Comparison of ENCODE assay signal across 8 cellular contexts in the genomic region with DNA sequence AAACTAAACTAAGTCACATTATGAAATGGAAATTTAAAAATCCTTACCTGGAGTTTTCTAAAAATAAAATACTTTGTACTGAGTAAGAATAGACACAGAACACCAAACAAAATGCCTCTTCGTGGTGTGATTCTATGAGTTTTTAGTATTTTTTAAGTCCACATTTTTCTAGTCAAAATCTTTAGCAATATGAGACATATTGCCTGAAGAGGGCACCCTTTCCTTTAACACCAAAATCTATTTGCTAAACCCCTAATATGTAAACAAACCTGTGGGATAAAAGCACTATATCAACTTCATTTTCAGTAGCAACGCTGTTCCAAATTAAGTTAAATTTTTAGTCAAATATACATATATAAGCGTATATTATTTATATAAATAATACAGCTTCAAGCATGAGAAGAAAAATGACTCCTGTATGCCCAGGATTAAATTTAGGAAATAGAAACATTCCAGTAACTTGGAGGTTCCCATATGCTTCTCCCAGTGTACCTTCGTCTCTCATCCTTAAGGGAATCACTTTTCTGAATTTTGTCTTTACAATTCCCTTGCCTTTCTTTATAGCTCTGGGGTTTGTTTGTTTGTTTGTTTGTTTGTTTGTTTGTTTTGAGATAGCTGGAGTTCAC. TPM values are rescaled to one million over a fixed set of nuclear protein-coding genes. Genes with fewer than 3 reads are reported as not detected.
DNase-seq lines count a peak whose midpoint lies in the region; ATAC-seq and TF ChIP-seq lines count a peak whose summit lies in the region.

No MANE protein-coding gene starts in this region.

- 16 to 22% (median 19%) methylated on average over 4 of the region's 4 CpGs for WGBS in adrenal gland, 4 donors

- H3K27ac ChIP-seq in adrenal gland (no peak overlapping the region), uterus (no peak overlapping the region)

- peak; percentile 32 to 75 (median 61) for TF ChIP-seq CTCF in adrenal gland (IDR thresholded peaks at IDR 0.05)
- peak; percentile 62 to 69 (median 66) for TF ChIP-seq CTCF in uterus (IDR thresholded peaks at IDR 0.05)

- TF ChIP-seq POLR2A in adrenal gland (IDR thresholded peaks at IDR 0.05): no peak
- TF ChIP-seq POLR2A in uterus (IDR thresholded peaks at IDR 0.05): no peak

- intact Hi-C loops in adrenal gland (cut with DNase I): loop anchor here in 1 of 2 donors (10.0 kb wide), 1 partner anchor 231 kb away; no protein-coding TSS in a partner anchor
- intact Hi-C loops in uterus (cut with DNase I; ENCODE audit: low total_unique reads): loop anchor here (10.0 kb wide), 1 partner anchor 231 kb away; no protein-coding TSS in a partner anchor

- H3K27me3 ChIP-seq in adrenal gland (no peaks in the 10 kb centered on the region), uterus (no peaks in the 10 kb centered on the region)

- H3K9me3 ChIP-seq in adrenal gland (replicated peaks in 1 of 3): no peaks in the 10 kb centered on the region
- no peaks in the 10 kb centered on the region for H3K9me3 ChIP-seq in uterus

- ATAC-seq in HG02852 (IDR thresholded peaks at IDR 0.05; ENCODE audit: unreplicated experiment): no peak

- H3K4me3 ChIP-seq in adrenal gland: no peak overlapping the region
- no peak overlapping the region for H3K4me3 ChIP-seq in uterus

- no peaks in the 10 kb centered on the region for H3K4me1 ChIP-seq in adrenal gland (replicated peaks in 1 of 2)
- no peaks in the 10 kb centered on the region for H3K4me1 ChIP-seq in uterus

- DNase-seq in NCI-H1436 (lab: John Stamatoyannopoulos, UW): peak; percentile 27
- DNase-seq in NCI-H1436 treated with DMSO at 0.1 percent for 48 hours (lab: John Stamatoyannopoulos, UW): no peak
- DNase-seq in NCI-H187 treated with DMSO at 0.1 percent for 48 hours (lab: John Stamatoyannopoulos, UW): peak; percentile 31
- no peak for DNase-seq in adrenal gland
- peak; percentile 78 for DNase-seq in inferior parietal cortex (ENCODE audit: extremely low spot score)
- DNase-seq in uterus: no peak
- no peak for DNase-seq in activated T-cell treated with anti-CD3 and anti-CD28 coated beads for 4 hours

- H3K36me3 ChIP-seq in adrenal gland (replicated peaks in 1 of 2) (no peaks in the 10 kb centered on the region), uterus (no peaks in the 10 kb centered on the region)

RNA-seq across cellular contexts. Expression of a gene that starts 23.0 kb away (rescaled TPM):
- total RNA-seq in adrenal gland (10 to 100 TPM; 13.3 to 59.2 (median 36.7) TPM), uterus (10 to 100 TPM; 37.4 to 45.6 (median 39.9) TPM)
- 10 to 100 TPM in 1 of 3 donors, 1 to 10 TPM in 2; 6.8 to 26.5 (median 7.4) TPM for polyA plus RNA-seq in adrenal gland

Comparison
In these comparisons a context has a peak if more than half of its experiments do, and no peak if none do; other contexts are left out.
1. DNase-seq: peak in NCI-H1436 (single experiment), NCI-H187 treated with DMSO at 0.1 percent for 48 hours (single experiment) and inferior parietal cortex (single experiment); none in NCI-H1436 treated with DMSO at 0.1 percent for 48 hours (single experiment), adrenal gland (0 of 7), uterus (0 of 2) and activated T-cell treated with anti-CD3 and anti-CD28 coated beads for 4 hours (single experiment).